ENCODE assay signal across 21 cellular contexts in the genomic region with DNA sequence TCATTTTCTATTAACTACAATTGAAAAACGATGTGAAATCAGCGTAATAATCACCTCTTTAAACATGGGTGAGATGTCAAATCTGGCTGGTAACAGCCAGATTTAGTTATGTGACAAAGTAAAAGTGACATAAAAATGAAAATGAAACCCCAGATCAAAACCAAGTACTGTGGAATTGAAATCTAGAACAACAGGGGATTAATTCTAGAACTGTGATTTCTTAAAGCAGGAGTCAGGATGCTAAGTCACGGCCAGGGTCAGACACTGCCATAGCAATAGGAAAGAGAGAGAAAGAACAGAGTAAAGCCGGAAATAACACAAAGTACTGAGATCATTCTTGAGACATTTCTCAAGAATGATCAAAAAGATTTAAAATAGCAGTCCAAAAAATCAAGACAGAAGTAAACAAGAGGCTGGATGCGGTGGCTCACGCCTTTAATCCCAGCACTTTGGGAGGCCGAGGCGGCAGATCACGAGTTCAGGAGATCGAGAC.
"Had no signal": no experiment of that assay in that cellular context is flagged by ENCODE, and none has a peak within 500 bp of the region (broad histone marks: within the 10 kb centered on the region; RNA-seq: fewer than 3 reads in every experiment).

No MANE protein-coding gene starts in this region.

- H3K4me1 ChIP-seq: SJCRH30 had no signal

- H3K36me3 ChIP-seq: SJCRH30 had no signal

- H3K9me3 ChIP-seq: SJCRH30 had no signal

- H3K27me3 ChIP-seq: SJCRH30 had no signal

- ATAC-seq: Panc1, PC-3, SK-N-SH treated with all-trans-retinoic acid at 6 μM for 48 hours had no signal

- H3K4me3 ChIP-seq: SJCRH30 had no signal

- H3K27ac ChIP-seq: HL-60, RWPE1, SJCRH30 had no signal

- DNase-seq: KBM-7; NCI-H1092 treated with DMSO at 0.1 percent for 48 hours; NCI-H1436; NCI-H187; NCI-H2029; NCI-H2081 treated with DMSO at 0.1 percent for 48 hours; NCI-H2171; NCI-H226; NCI-H446; NCI-H510A; NCI-H524 treated with DMSO at 0.1 percent for 48 hours; NCI-H69; NCI-H774; NK-92 treated with Interleukin-12 subunit alpha and Interleukin-12 subunit beta, amount 100 ng/mL, for 24 hours; PC-3; SHP77 treated with DMSO at 0.1 percent for 48 hours; SJCRH30 had no signal
